19 cellular contexts compared by ENCODE assay signal in the genomic region with DNA sequence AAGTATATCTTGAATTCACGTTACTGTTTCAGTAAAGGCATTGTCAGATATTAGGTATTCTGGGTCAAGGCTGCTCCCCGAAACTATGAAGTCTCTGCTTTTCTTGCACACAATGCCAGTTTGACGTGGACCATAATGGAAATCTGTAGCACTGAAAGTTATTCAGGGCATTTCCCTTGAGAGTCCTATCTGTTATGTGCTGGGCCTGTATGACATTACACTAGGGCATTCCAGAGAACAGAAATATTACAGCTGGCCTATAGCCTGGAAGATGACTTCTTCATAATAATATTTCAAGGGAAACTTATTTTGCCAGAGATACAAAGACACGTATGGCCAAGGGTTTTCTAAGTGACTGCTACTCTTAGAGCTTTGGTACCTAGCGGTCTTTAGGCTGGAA.
"Had no signal": no experiment of that assay in that cellular context is flagged by ENCODE, and none has a peak within 500 bp of the region (broad histone marks: within the 10 kb centered on the region; RNA-seq: fewer than 3 reads in every experiment).

No MANE protein-coding gene starts in this region.

- H3K27ac Mint-ChIP-seq: mesothelial cell of epicardium; neural progenitor cell; stimulated activated memory B cell treated with anti-CD40 and anti-IgM and Interleukin-4, amounts not matched to agents 10 μg/mL and 1 μg/mL and 100 μg/mL, for 72 hours had no signal

- H3K36me3 Mint-ChIP-seq: neural progenitor cell had no signal

- H3K4me2 ChIP-seq: neural progenitor cell had no signal

- H3K4me3 Mint-ChIP-seq: mesothelial cell of epicardium; neural progenitor cell; stimulated activated memory B cell treated with anti-CD40 and anti-IgM and Interleukin-4, amounts not matched to agents 10 μg/mL and 1 μg/mL and 100 μg/mL, for 72 hours had no signal

- H2AFZ ChIP-seq: neural progenitor cell, parathyroid adenoma had no signal

- DNase-seq: activated CD4-positive, alpha-beta T cell treated with anti-CD3 and anti-CD28 coated beads for 1 hour; activated CD4-positive, alpha-beta T cell treated with anti-CD3 and anti-CD28 coated beads, Interleukin-2, amount 50 U/mL, for 4 hours; activated naive CD4-positive, alpha-beta T cell; activated T-cell treated with anti-CD3 and anti-CD28 coated beads for 4 hours; erythroblast; foreskin melanocyte; head of caudate nucleus; left colon; sigmoid colon; T-helper 1 cell; T1000 had no signal

- H3K27me3 Mint-ChIP-seq: stimulated activated memory B cell treated with anti-CD40 and anti-IgM and Interleukin-4, amounts not matched to agents 10 μg/mL and 1 μg/mL and 100 μg/mL, for 72 hours had no signal

- H3K36me3 ChIP-seq: ascending aorta, cardiac muscle cell, neural progenitor cell, sigmoid colon had no signal

- H3K27ac ChIP-seq: ascending aorta, cardiac muscle cell, neural progenitor cell, parathyroid adenoma, sigmoid colon, VCaP had no signal

- H3K27me3 ChIP-seq: ascending aorta, cardiac muscle cell, neural progenitor cell, sigmoid colon had no signal

- H3K4me1 ChIP-seq: ascending aorta, neural progenitor cell, parathyroid adenoma had no signal

- ATAC-seq: left colon; stimulated activated memory B cell treated with anti-CD40 and anti-IgM and Interleukin-4, amounts not matched to agents 10 μg/mL and 1 μg/mL and 100 μg/mL, for 72 hours had no signal

- H3K4me3 ChIP-seq: ascending aorta, cardiac muscle cell, lung, neural progenitor cell, sigmoid colon had no signal

- H3K79me2 ChIP-seq: parathyroid adenoma had no signal

- H3K9ac ChIP-seq: neural progenitor cell, parathyroid adenoma had no signal

- H3K4me1 Mint-ChIP-seq: stimulated activated memory B cell treated with anti-CD40 and anti-IgM and Interleukin-4, amounts not matched to agents 10 μg/mL and 1 μg/mL and 100 μg/mL, for 72 hours had no signal
